In genomic region chr2:134451347-134451630, GRCh38 we compare ENCODE assay signal across 9 cellular contexts.
DNase-seq lines count a peak whose midpoint lies in the region; ATAC-seq, FAIRE-seq and TF ChIP-seq lines count a peak whose summit lies in the region.
"Had no signal": no experiment of that assay in that cellular context is flagged by ENCODE, and none has a peak within 500 bp of the region (broad histone marks: within the 10 kb centered on the region; RNA-seq: fewer than 3 reads in every experiment).

No MANE protein-coding gene starts in this region.

- H3K9ac ChIP-seq in PC-3 (ENCODE audit: low read length) (no peak overlapping the region), endothelial cell of umbilical vein (replicated peaks; ENCODE audit: extremely low read depth, insufficient read depth, low read length) (no peak overlapping the region)
- H3K9ac ChIP-seq: KMS-11 had no signal

- H3K27ac ChIP-seq in CD4-positive, alpha-beta T cell (ENCODE audit: low read depth, low read length): no peak overlapping the region
- H3K27ac ChIP-seq in PC-3 (ENCODE audit: low read length) (no peak overlapping the region), endothelial cell of umbilical vein (ENCODE audit: insufficient read depth, low read depth, low read length) (no peak overlapping the region)
- H3K27ac ChIP-seq: KMS-11 had no signal

- no peak overlapping the region for H3K4me2 ChIP-seq in PC-3 (ENCODE audit: low read length)
- no peak overlapping the region for H3K4me2 ChIP-seq in endothelial cell of umbilical vein (ENCODE audit: insufficient read depth, low read length)
- H3K4me2 ChIP-seq: KMS-11 had no signal

- H4K20me1 ChIP-seq in PC-3 (ENCODE audit: low read length): no peaks in the 10 kb centered on the region
- H4K20me1 ChIP-seq in endothelial cell of umbilical vein (replicated peaks; ENCODE audit: control insufficient read depth, extremely low read depth, insufficient read depth, low read length): no peaks in the 10 kb centered on the region

- H3K4me3 ChIP-seq in PC-3 (ENCODE audit: low read length): no peak overlapping the region
- no peak overlapping the region for H3K4me3 ChIP-seq in endothelial cell of umbilical vein (replicated peaks in 1 of 3; ENCODE audit: insufficient read depth in 1 of 3, low read depth in 1 of 3, low read length in 3 of 3)

- TF ChIP-seq POLR2A in endothelial cell of umbilical vein (IDR thresholded peaks at IDR 0.05; ENCODE audit: low read depth, low read length): no peak

- ATAC-seq in CD4-positive, alpha-beta T cell (ENCODE audit: poor library complexity): no peak
- no peak for ATAC-seq in PC-3
- ATAC-seq in stimulated activated memory B cell treated with anti-CD40 and anti-IgM and Interleukin-4, amounts not matched to agents 10 μg/mL and 1 μg/mL and 100 μg/mL, for 72 hours: no peak
- no peak for ATAC-seq in GM21619 (IDR thresholded peaks at IDR 0.05; ENCODE audit: unreplicated experiment)

- FAIRE-seq in endothelial cell of umbilical vein (lab: Jason Lieb, UNC): no peak

- no peaks in the 10 kb centered on the region for H3K9me3 ChIP-seq in CD4-positive, alpha-beta T cell (ENCODE audit: control insufficient read depth, low read length)
- no peaks in the 10 kb centered on the region for H3K9me3 ChIP-seq in PC-3 (ENCODE audit: low read length)
- H3K9me3 ChIP-seq in endothelial cell of umbilical vein (replicated peaks; ENCODE audit: control insufficient read depth, insufficient read depth, low read length): no peaks in the 10 kb centered on the region

- H2AFZ ChIP-seq in PC-3 (ENCODE audit: low read length) (no peak overlapping the region), endothelial cell of umbilical vein (ENCODE audit: low read depth, low read length) (no peak overlapping the region)

- H3K9me3 Mint-ChIP-seq in CD4-positive, alpha-beta T cell: no peaks in the 10 kb centered on the region
- H3K9me3 Mint-ChIP-seq in stimulated activated memory B cell treated with anti-CD40 and anti-IgM and Interleukin-4, amounts not matched to agents 10 μg/mL and 1 μg/mL and 100 μg/mL, for 72 hours: no peaks in the 10 kb centered on the region
- no peaks in the 10 kb centered on the region for H3K9me3 Mint-ChIP-seq in activated T-cell treated with anti-CD3 and anti-CD28 coated beads, Interleukin-2, amount 50 U/mL, for 24 hours
- no peaks in the 10 kb centered on the region for H3K9me3 Mint-ChIP-seq in activated T-helper 2 cell treated with anti-CD3 and anti-CD28 coated beads, Interferon-gamma antibody, Interleukin-2, Interleukin-4, amounts not matched to agents 10 μg/mL and 5 μg/mL and 100 μg/mL, durations not matched to agents 14 hours and 24 hours and 36 hours
- H3K9me3 Mint-ChIP-seq: HFFc6 had no signal

- no peaks in the 10 kb centered on the region for H3K9me2 ChIP-seq in PC-3 (replicated peaks; ENCODE audit: low read length)

- BruUV-seq in PC-3 (replicated peaks; lab: Mats Ljungman, UMichigan) (TSS peak; percentile 1), endothelial cell of umbilical vein (replicated peaks; lab: Mats Ljungman, UMichigan) (TSS peak; percentile 4)

- H3K4me1 ChIP-seq in PC-3 (ENCODE audit: insufficient read depth, low read length) (peaks cover 7% of the 10 kb centered on the region), endothelial cell of umbilical vein (ENCODE audit: control insufficient read depth, extremely low read depth, insufficient read depth, low read length) (peaks cover 14% of the 10 kb centered on the region)

- H3K79me2 ChIP-seq in PC-3 (ENCODE audit: low read length) (no peaks in the 10 kb centered on the region), endothelial cell of umbilical vein (ENCODE audit: control insufficient read depth, insufficient read depth, low read length) (no peaks in the 10 kb centered on the region)

- H3K27me3 Mint-ChIP-seq in CD4-positive, alpha-beta T cell: no peaks in the 10 kb centered on the region
- H3K27me3 Mint-ChIP-seq in stimulated activated memory B cell treated with anti-CD40 and anti-IgM and Interleukin-4, amounts not matched to agents 10 μg/mL and 1 μg/mL and 100 μg/mL, for 72 hours: no peaks in the 10 kb centered on the region
- no peaks in the 10 kb centered on the region for H3K27me3 Mint-ChIP-seq in activated T-cell treated with anti-CD3 and anti-CD28 coated beads, Interleukin-2, amount 50 U/mL, for 24 hours
- H3K27me3 Mint-ChIP-seq in activated T-helper 2 cell treated with anti-CD3 and anti-CD28 coated beads, Interferon-gamma antibody, Interleukin-2, Interleukin-4, amounts not matched to agents 10 μg/mL and 5 μg/mL and 100 μg/mL, durations not matched to agents 14 hours and 24 hours and 36 hours (ENCODE audit: low read depth): no peaks in the 10 kb centered on the region

- CTCF ChIA-PET in CD4-positive, alpha-beta T cell (lab: Charles Lee): interaction anchor here (0.6 to 1.8 kb wide), 7 partner anchors 11 to 449 kb away, joined by 3 to 4 read pairs (median 3); no protein-coding TSS in a partner anchor
- CTCF ChIA-PET in PC-3 (lab: Charles Lee) (interaction anchor here (0.6 to 1.8 kb wide), 15 partner anchors 10 to 565 kb away, joined by 3 to 12 read pairs (median 5); no protein-coding TSS in a partner anchor), endothelial cell of umbilical vein (lab: Charles Lee) (interaction anchor here (0.6 to 11.1 kb wide), 96 partner anchors 10 to 1347 kb away, joined by 3 to 234 read pairs (median 6); partner anchors contain the start of genes CCNT2, MGAT5 and TMEM163)

- no peaks in the 10 kb centered on the region for H3K4me1 Mint-ChIP-seq in CD4-positive, alpha-beta T cell (ENCODE audit: low read depth)
- peaks cover 15% of the 10 kb centered on the region for H3K4me1 Mint-ChIP-seq in stimulated activated memory B cell treated with anti-CD40 and anti-IgM and Interleukin-4, amounts not matched to agents 10 μg/mL and 1 μg/mL and 100 μg/mL, for 72 hours
- H3K4me1 Mint-ChIP-seq in activated T-cell treated with anti-CD3 and anti-CD28 coated beads, Interleukin-2, amount 50 U/mL, for 24 hours (ENCODE audit: low read depth): no peaks in the 10 kb centered on the region
- H3K4me1 Mint-ChIP-seq in activated T-helper 2 cell treated with anti-CD3 and anti-CD28 coated beads, Interferon-gamma antibody, Interleukin-2, Interleukin-4, amounts not matched to agents 10 μg/mL and 5 μg/mL and 100 μg/mL, durations not matched to agents 14 hours and 24 hours and 36 hours (ENCODE audit: low read depth): no peaks in the 10 kb centered on the region

- dilution Hi-C loops in endothelial cell of umbilical vein (cut with MboI; ENCODE audit: extremely low pct_ligation_motif_present, low sequenced_read_pairs): no loop called here

- H3K36me3 Mint-ChIP-seq in CD4-positive, alpha-beta T cell (ENCODE audit: low read depth): peaks cover 50% of the 10 kb centered on the region
- peaks cover 45% of the 10 kb centered on the region for H3K36me3 Mint-ChIP-seq in stimulated activated memory B cell treated with anti-CD40 and anti-IgM and Interleukin-4, amounts not matched to agents 10 μg/mL and 1 μg/mL and 100 μg/mL, for 72 hours
- peaks cover 64% of the 10 kb centered on the region for H3K36me3 Mint-ChIP-seq in activated T-cell treated with anti-CD3 and anti-CD28 coated beads, Interleukin-2, amount 50 U/mL, for 24 hours (ENCODE audit: low read depth)
- no peaks in the 10 kb centered on the region for H3K36me3 Mint-ChIP-seq in activated T-helper 2 cell treated with anti-CD3 and anti-CD28 coated beads, Interferon-gamma antibody, Interleukin-2, Interleukin-4, amounts not matched to agents 10 μg/mL and 5 μg/mL and 100 μg/mL, durations not matched to agents 14 hours and 24 hours and 36 hours (ENCODE audit: low read depth)

- H3K9me1 ChIP-seq in endothelial cell of umbilical vein (replicated peaks; ENCODE audit: control insufficient read depth, extremely low read depth, insufficient read depth, low read length): no peaks in the 10 kb centered on the region

- no peaks in the 10 kb centered on the region for H3F3A ChIP-seq in PC-3 (ENCODE audit: low read length, unreplicated experiment)

- H3K4me3 Mint-ChIP-seq in CD4-positive, alpha-beta T cell: no peak overlapping the region
- no peak overlapping the region for H3K4me3 Mint-ChIP-seq in stimulated activated memory B cell treated with anti-CD40 and anti-IgM and Interleukin-4, amounts not matched to agents 10 μg/mL and 1 μg/mL and 100 μg/mL, for 72 hours
- no peak overlapping the region for H3K4me3 Mint-ChIP-seq in activated T-cell treated with anti-CD3 and anti-CD28 coated beads, Interleukin-2, amount 50 U/mL, for 24 hours
- H3K4me3 Mint-ChIP-seq in activated T-helper 2 cell treated with anti-CD3 and anti-CD28 coated beads, Interferon-gamma antibody, Interleukin-2, Interleukin-4, amounts not matched to agents 10 μg/mL and 5 μg/mL and 100 μg/mL, durations not matched to agents 14 hours and 24 hours and 36 hours (ENCODE audit: low read depth): no peak overlapping the region
- H3K4me3 Mint-ChIP-seq: HFFc6 had no signal

- TF ChIP-seq CTCF in CD4-positive, alpha-beta T cell (IDR thresholded peaks at IDR 0.05): no peak
- TF ChIP-seq CTCF in PC-3 (conservative IDR thresholded peaks at IDR 0.05; ENCODE audit: low read depth, low read length): no peak
- no peak for TF ChIP-seq CTCF in endothelial cell of umbilical vein (IDR thresholded peaks at IDR 0.05; ENCODE audit: extremely low read depth in 1 of 2, insufficient read depth in 1 of 2, low read depth in 1 of 2, low read length in 2 of 2)

- peak overlapping the region; percentile 33 for H3K27ac Mint-ChIP-seq in CD4-positive, alpha-beta T cell
- H3K27ac Mint-ChIP-seq in stimulated activated memory B cell treated with anti-CD40 and anti-IgM and Interleukin-4, amounts not matched to agents 10 μg/mL and 1 μg/mL and 100 μg/mL, for 72 hours: peak overlapping the region; percentile 63
- no peak overlapping the region for H3K27ac Mint-ChIP-seq in activated T-cell treated with anti-CD3 and anti-CD28 coated beads, Interleukin-2, amount 50 U/mL, for 24 hours
- no peak overlapping the region for H3K27ac Mint-ChIP-seq in activated T-helper 2 cell treated with anti-CD3 and anti-CD28 coated beads, Interferon-gamma antibody, Interleukin-2, Interleukin-4, amounts not matched to agents 10 μg/mL and 5 μg/mL and 100 μg/mL, durations not matched to agents 14 hours and 24 hours and 36 hours

- POLR2A ChIA-PET in CD4-positive, alpha-beta T cell (lab: Charles Lee): no interaction called here
- POLR2A ChIA-PET in PC-3 (lab: Charles Lee; ENCODE audit: unreplicated experiment): no interaction called here
- POLR2A ChIA-PET in endothelial cell of umbilical vein (lab: Charles Lee): interaction anchor here (0.7 kb wide), 1 partner anchor 76 kb away, joined by 3 read pairs; no protein-coding TSS in a partner anchor

- no peaks in the 10 kb centered on the region for H3K27me3 ChIP-seq in CD4-positive, alpha-beta T cell (ENCODE audit: control insufficient read depth, insufficient read depth, low read length)
- H3K27me3 ChIP-seq in PC-3 (ENCODE audit: low read length) (no peaks in the 10 kb centered on the region), endothelial cell of umbilical vein (ENCODE audit: control insufficient read depth in 2 of 2, insufficient read depth in 2 of 2, low read length in 2 of 2) (no peaks in the 10 kb centered on the region)

- no peak for DNase-seq in CD4-positive, alpha-beta T cell
- DNase-seq in PC-3: no peak
- DNase-seq in endothelial cell of umbilical vein (ENCODE audit: low read depth, low spot score): no peak
- no peak for DNase-seq in activated T-cell treated with anti-CD3 and anti-CD28 coated beads, Interleukin-2, amount 50 U/mL, for 24 hours
- no peak for DNase-seq in activated T-helper 2 cell treated with anti-CD3 and anti-CD28 coated beads, Interferon-gamma antibody, Interleukin-2, Interleukin-4, amounts not matched to agents 10 μg/mL and 5 μg/mL and 100 μg/mL, durations not matched to agents 14 hours and 24 hours and 36 hours (ENCODE audit: low spot score)

- H3K36me3 ChIP-seq in PC-3 (ENCODE audit: low read depth, low read length) (no peaks in the 10 kb centered on the region; the same call in 1 of the 2 replicates), endothelial cell of umbilical vein (ENCODE audit: control insufficient read depth in 2 of 2, extremely low read depth in 1 of 2, insufficient read depth in 2 of 2, low read length in 2 of 2) (peaks cover 0 to 2% of the 10 kb centered on the region in 2 experiments)

- intact Hi-C loops in CD4-positive, alpha-beta T cell (cut with DNase I, micrococcal nuclease): loop anchor here (2.0 to 10.0 kb wide), 5 partner anchors 244 to 564 kb away; no protein-coding TSS in a partner anchor
- intact Hi-C loops in PC-3 (cut with micrococcal nuclease) (loop anchor here (1.0 to 2.0 kb wide), 4 partner anchors 18 to 333 kb away; no protein-coding TSS in a partner anchor), endothelial cell of umbilical vein (cut with micrococcal nuclease) (loop anchor here (1.0 to 5.0 kb wide), 6 partner anchors 144 to 559 kb away; no protein-coding TSS in a partner anchor)
- intact Hi-C loops in activated T-helper 2 cell treated with anti-CD3 and anti-CD28 coated beads, Interferon-gamma antibody, Interleukin-2, Interleukin-4, amounts not matched to agents 10 μg/mL and 5 μg/mL and 100 μg/mL, durations not matched to agents 14 hours and 24 hours and 36 hours (cut with micrococcal nuclease): loop anchor here (1.0 kb wide), 2 partner anchors 333 to 447 kb away; no protein-coding TSS in a partner anchor

Comparison
In these comparisons a context has a peak if more than half of its experiments do, and no peak if none do; other contexts are left out.
1. H3K27ac Mint-ChIP-seq: peak in CD4-positive, alpha-beta T cell (single experiment) and stimulated activated memory B cell treated with anti-CD40 and anti-IgM and Interleukin-4, amounts not matched to agents 10 μg/mL and 1 μg/mL and 100 μg/mL, for 72 hours (single experiment); none in activated T-cell treated with anti-CD3 and anti-CD28 coated beads, Interleukin-2, amount 50 U/mL, for 24 hours (single experiment) and activated T-helper 2 cell treated with anti-CD3 and anti-CD28 coated beads, Interferon-gamma antibody, Interleukin-2, Interleukin-4, amounts not matched to agents 10 μg/mL and 5 μg/mL and 100 μg/mL, durations not matched to agents 14 hours and 24 hours and 36 hours (single experiment).